ENCODE assay signal across 34 cellular contexts in genomic region chr10:15521507-15521906, GRCh38.
"Had no signal": no experiment of that assay in that cellular context is flagged by ENCODE, and none has a peak within 500 bp of the region (broad histone marks: within the 10 kb centered on the region; RNA-seq: fewer than 3 reads in every experiment).

No MANE protein-coding gene starts in this region.

- H3K4me2 ChIP-seq: KMS-11 had no signal

- H3K36me3 ChIP-seq: MG63 had no signal

- H3K27me3 ChIP-seq: MG63 had no signal

- H3K9me3 ChIP-seq: MG63 had no signal

- H3K9ac ChIP-seq: KMS-11 had no signal

- H3K4me3 ChIP-seq: MG63 had no signal

- DNase-seq: Karpas-422, Kasumi-1, MG63, MM.1S, MV-4-11, NCI-H1048, NCI-H1092, NCI-H1092 treated with DMSO at 0.1 percent for 48 hours, NCI-H1105, NCI-H1105 treated with DMSO at 0.1 percent for 48 hours, NCI-H1417, NCI-H1417 treated with DMSO at 0.1 percent for 48 hours, NCI-H1436, NCI-H1436 treated with DMSO at 0.1 percent for 48 hours, NCI-H146, NCI-H1694, NCI-H1694 treated with DMSO at 0.1 percent for 48 hours, NCI-H187, NCI-H187 treated with DMSO at 0.1 percent for 48 hours, NCI-H1930, NCI-H2029, NCI-H2029 treated with DMSO at 0.1 percent for 48 hours, NCI-H2081, NCI-H2081 treated with DMSO at 0.1 percent for 48 hours, NCI-H2107, NCI-H2171, NCI-H2171 treated with DMSO at 0.1 percent for 48 hours, NCI-H2227 treated with DMSO at 0.1 percent for 48 hours, NCI-H226, NCI-H345, NCI-H446, NCI-H446 treated with DMSO at 0.1 percent for 48 hours, NCI-H510A had no signal

- H3K27ac ChIP-seq: KMS-11 had no signal
